In genomic region chr3:56761023-56761422, GRCh38 we compare ENCODE assay signal across 18 cellular contexts.
"Had no signal": no experiment of that assay in that cellular context is flagged by ENCODE, and none has a peak within 500 bp of the region (broad histone marks: within the 10 kb centered on the region; RNA-seq: fewer than 3 reads in every experiment).

No MANE protein-coding gene starts in this region.

- H3K27ac ChIP-seq: foreskin keratinocyte, prostate gland, thoracic aorta had no signal

- H3K27me3 ChIP-seq: body of pancreas, foreskin keratinocyte had no signal

- H3K9me3 ChIP-seq: body of pancreas, prostate gland, thoracic aorta had no signal

- DNase-seq: activated CD4-positive, alpha-beta T cell treated with anti-CD3 and anti-CD28 coated beads for 4 hours; activated naive CD4-positive, alpha-beta T cell treated with anti-CD3 and anti-CD28 coated beads for 36 hours; amygdala; body of pancreas; central memory CD4-positive, alpha-beta T cell; cortex of kidney; effector CD4-positive, alpha-beta T cell; foreskin keratinocyte; kidney glomerular epithelial cell; left ventricle myocardium superior; right cardiac atrium; small intestine; T-helper 2 cell had no signal

- H3K36me3 ChIP-seq: prostate gland, thoracic aorta had no signal

- H3K27me3 Mint-ChIP-seq: activated T-helper 17 cell treated with anti-CD3 and anti-CD28 coated beads, Interleukin-2, amount 50 U/mL, for 72 hours; memory B cell had no signal

- H3K4me3 Mint-ChIP-seq: activated naive CD4-positive, alpha-beta T cell treated with anti-CD3 and anti-CD28 coated beads for 36 hours; activated T-helper 17 cell treated with anti-CD3 and anti-CD28 coated beads, Interleukin-2, amount 50 U/mL, for 72 hours; memory B cell; WTC11 had no signal

- H3K4me1 Mint-ChIP-seq: WTC11 had no signal

- H3K4me3 ChIP-seq: body of pancreas, prostate gland, thoracic aorta had no signal

- H3K9me3 Mint-ChIP-seq: activated naive CD4-positive, alpha-beta T cell treated with anti-CD3 and anti-CD28 coated beads for 36 hours; activated T-helper 17 cell treated with anti-CD3 and anti-CD28 coated beads, Interleukin-2, amount 50 U/mL, for 72 hours; memory B cell had no signal

- H3K4me1 ChIP-seq: foreskin keratinocyte had no signal

- H3K27ac Mint-ChIP-seq: activated T-helper 17 cell treated with anti-CD3 and anti-CD28 coated beads, Interleukin-2, amount 50 U/mL, for 72 hours; WTC11 had no signal

- ATAC-seq: activated T-helper 17 cell treated with anti-CD3 and anti-CD28 coated beads, Interleukin-2, amount 50 U/mL, for 72 hours; body of pancreas; foreskin keratinocyte; left ventricle myocardium superior; WTC11 had no signal
